Comparison of ENCODE assay signal across 9 cellular contexts in genomic region chr14:61813101-61813596, GRCh38. TPM values are rescaled to one million over a fixed set of nuclear protein-coding genes. Genes with fewer than 3 reads are reported as not detected.
DNase-seq lines count a peak whose midpoint lies in the region; TF ChIP-seq lines count a peak whose summit lies in the region.
"Had no signal": no experiment of that assay in that cellular context is flagged by ENCODE, and none has a peak within 500 bp of the region (broad histone marks: within the 10 kb centered on the region; RNA-seq: fewer than 3 reads in every experiment).

No MANE protein-coding gene starts in this region.

- H3K79me2 ChIP-seq in hepatocyte (no peaks in the 10 kb centered on the region), PC-9 (ENCODE audit: low read depth) (no peaks in the 10 kb centered on the region)

- BruUV-seq in PC-9 (replicated peaks; lab: Mats Ljungman, UMichigan): no TSS peak

- H3K4me3 ChIP-seq in WERI-Rb-1 (ENCODE audit: low read depth, low read length) (peak overlapping the region; percentile 47), hepatocyte (peak overlapping the region; percentile 67), skeletal muscle tissue (ENCODE audit: low read length in 3 of 3) (peak overlapping the region in 2 of 3 donors; percentile 52 to 58), PC-9 (no peak overlapping the region)

- intact Hi-C loops in PC-9 (cut with micrococcal nuclease; ENCODE audit: unreplicated experiment): no loop called here

- H3K4me2 ChIP-seq in hepatocyte: peak overlapping the region; percentile 97
- no peak overlapping the region for H3K4me2 ChIP-seq in PC-9

- H2AFZ ChIP-seq in hepatocyte: peak overlapping the region; percentile 56
- H2AFZ ChIP-seq in PC-9: no peak overlapping the region

- no peaks in the 10 kb centered on the region for H3K9me2 ChIP-seq in hepatocyte (replicated peaks; ENCODE audit: insufficient read depth)
- no peaks in the 10 kb centered on the region for H3K9me2 ChIP-seq in PC-9 (ENCODE audit: insufficient read depth)

- H3K9me3 ChIP-seq in WERI-Rb-1 (ENCODE audit: severe bottlenecking) (no peaks in the 10 kb centered on the region), hepatocyte (ENCODE audit: low read depth) (no peaks in the 10 kb centered on the region), skeletal muscle tissue (ENCODE audit: control insufficient read depth in 3 of 3, low read length in 3 of 3) (no peaks in the 10 kb centered on the region), PC-9 (ENCODE audit: insufficient read depth, low read depth) (no peaks in the 10 kb centered on the region)

- H3K27ac ChIP-seq in WERI-Rb-1 (no peak overlapping the region), hepatocyte (no peak overlapping the region), skeletal muscle tissue (ENCODE audit: low read depth, low read length) (no peak overlapping the region), PC-9 (no peak overlapping the region)

- H3K27me3 ChIP-seq in WERI-Rb-1 (ENCODE audit: insufficient read depth, low read depth, severe bottlenecking) (peaks cover 6% of the 10 kb centered on the region), hepatocyte (peaks cover 48% of the 10 kb centered on the region), skeletal muscle tissue (ENCODE audit: control insufficient read depth in 3 of 3, insufficient read depth in 3 of 3, low read length in 3 of 3) (peaks cover 21 to 38% (median 30%) of the 10 kb centered on the region in 3 donors), PC-9 (ENCODE audit: insufficient read depth, low read depth) (no peaks in the 10 kb centered on the region)

- no peaks in the 10 kb centered on the region for H3F3A ChIP-seq in PC-9 (ENCODE audit: insufficient read depth, low read depth)

- H4K20me1 ChIP-seq in hepatocyte (ENCODE audit: insufficient read depth, poor library complexity, severe bottlenecking) (no peaks in the 10 kb centered on the region), PC-9 (ENCODE audit: insufficient read depth) (no peaks in the 10 kb centered on the region)

- CTCF ChIA-PET in PC-9 (lab: Charles Lee): no interaction called here

- H3K36me3 ChIP-seq in WERI-Rb-1: no peaks in the 10 kb centered on the region
- H3K36me3 ChIP-seq in hepatocyte (replicated peaks; ENCODE audit: insufficient read depth, low read depth): no peaks in the 10 kb centered on the region
- H3K36me3 ChIP-seq in skeletal muscle tissue (ENCODE audit: control insufficient read depth in 3 of 3, insufficient read depth in 3 of 3, low read length in 3 of 3): no peaks in the 10 kb centered on the region
- no peaks in the 10 kb centered on the region for H3K36me3 ChIP-seq in PC-9 (ENCODE audit: low read depth)

- POLR2A ChIA-PET in PC-9 (lab: Charles Lee; ENCODE audit: unreplicated experiment): interaction anchor here (0.6 kb wide), 1 partner anchor 16 kb away, joined by 26 read pairs; no protein-coding TSS in a partner anchor

- H3K9ac ChIP-seq in skeletal muscle tissue (ENCODE audit: low read depth in 1 of 3, low read length in 3 of 3): peak overlapping the region in 1 of 3 donors; percentile 20

- no peak for TF ChIP-seq CTCF in WERI-Rb-1 (IDR thresholded peaks at IDR 0.05; ENCODE audit: low read depth, low read length)
- no peak for TF ChIP-seq CTCF in hepatocyte (IDR thresholded peaks at IDR 0.05; ENCODE audit: poor library complexity)
- TF ChIP-seq CTCF in PC-9 (conservative IDR thresholded peaks at IDR 0.05): no peak

- DNase-seq in NCI-H146 (lab: John Stamatoyannopoulos, UW) (peak; percentile 27), NCI-H146 treated with DMSO at 0.1 percent for 48 hours (lab: John Stamatoyannopoulos, UW; ENCODE audit: unreplicated experiment) (no peak), WERI-Rb-1 (no peak), hepatocyte (ENCODE audit: low spot score) (no peak), PC-9 (no peak), SHP77 treated with DMSO at 0.1 percent for 48 hours (lab: John Stamatoyannopoulos, UW) (no peak), RPMI8226 (no peak)
- DNase-seq: ACHN had no signal

- WGBS in hepatocyte (ENCODE audit: low lambda C conversion rate, missing lambda C conversion rate): 22% methylated on average over 25 of the region's 25 CpGs

- H3K4me1 ChIP-seq in hepatocyte (ENCODE audit: insufficient read depth) (peaks cover 3% of the 10 kb centered on the region), skeletal muscle tissue (ENCODE audit: control insufficient read depth in 3 of 3, insufficient read depth in 3 of 3, low read length in 3 of 3) (peaks cover 3 to 5% (median 5%) of the 10 kb centered on the region in 3 donors), PC-9 (replicated peaks; ENCODE audit: insufficient read depth) (no peaks in the 10 kb centered on the region)

RNA-seq across cellular contexts. Expression of gene SYT16, which starts 0.6 kb away (rescaled TPM):
- 2.3 and 5.1 TPM in 2 replicates for total RNA-seq in hepatocyte
- 0.37 and 0.49 TPM in 2 replicates for polyA plus RNA-seq in hepatocyte
- total RNA-seq in skeletal muscle tissue: 2.1 TPM
- total RNA-seq in PC-9 (2021): 5.1 and 10.8 TPM in 2 replicates

RNA-seq across cellular contexts. Expression of gene SNAPC1, which starts 50.9 kb away (rescaled TPM):
- total RNA-seq in hepatocyte (7.7 and 10.5 TPM in 2 replicates), skeletal muscle tissue (5.2 TPM), PC-9 (2021) (17.9 and 18.0 TPM in 2 replicates)
- 3.4 and 8.7 TPM in 2 replicates for polyA plus RNA-seq in hepatocyte
